Comparison of ENCODE assay signal across 4 cellular contexts in the genomic region with DNA sequence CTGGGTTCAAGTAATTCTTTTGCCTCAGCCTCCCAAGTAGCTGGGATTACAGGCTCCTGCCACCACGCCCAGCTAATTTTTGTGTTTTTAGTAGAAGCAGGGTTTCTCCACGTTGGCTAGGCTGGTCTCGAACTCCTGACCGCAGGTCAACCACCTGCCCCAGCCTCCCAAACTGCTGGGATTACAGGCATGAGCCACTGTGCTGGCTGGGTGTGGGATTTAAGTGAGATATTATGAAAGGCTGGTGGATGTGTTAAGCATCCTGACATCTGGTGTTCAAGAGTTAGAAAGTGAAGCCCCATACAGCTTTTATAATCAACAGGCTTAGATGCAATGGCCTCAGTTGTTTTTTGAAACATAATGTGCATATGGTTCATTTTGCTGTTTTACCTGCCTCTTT.
A peak's percentile ranks its signal among the peaks of the same experiment; 100 is the strongest.
DNase-seq lines count a peak whose midpoint lies in the region; ATAC-seq and TF ChIP-seq lines count a peak whose summit lies in the region.
"Not testable (repeated sequence)": the region's sequence is repeated elsewhere in the genome, so short reads cannot be mapped to it uniquely, and the experiment has no call there.

No MANE protein-coding gene starts in this region.

- H3K18ac ChIP-seq in trophoblast cell (ENCODE audit: low read length) = not testable (repeated sequence)

- H3K23ac ChIP-seq in trophoblast cell (ENCODE audit: low read length) = not testable (repeated sequence)

- H2AK5ac ChIP-seq in trophoblast cell (ENCODE audit: low read length) = not testable (repeated sequence)

- not testable (repeated sequence) for H2BK12ac ChIP-seq in trophoblast cell (ENCODE audit: low read length)

- not testable (repeated sequence) for H2AFZ ChIP-seq in HCT116 (ENCODE audit: low read depth, low read length, poor library complexity, severe bottlenecking); trophoblast cell (ENCODE audit: insufficient read depth, low read length, poor library complexity)

- H3K9me2 ChIP-seq in HCT116 (ENCODE audit: insufficient read depth) = not testable (repeated sequence)

- peaks cover 7 to 23% of the 10 kb centered on the region in 2 experiments; a peak in 3 of 4 replicates for H3K36me3 ChIP-seq in HCT116 (ENCODE audit: control insufficient read depth in 1 of 2, insufficient read depth in 2 of 2, low read length in 2 of 2)
- H3K36me3 ChIP-seq in trophoblast cell (ENCODE audit: control insufficient read depth in 1 of 2, insufficient read depth in 2 of 2, low read length in 2 of 2) = not testable (repeated sequence)

- not testable (repeated sequence) for TF ChIP-seq POLR2A in HCT116 (IDR thresholded peaks at IDR 0.05; ENCODE audit: borderline replicate concordance, extremely low read depth, insufficient read depth, insufficient read length)

- H3K4ac ChIP-seq in trophoblast cell (ENCODE audit: low read depth, low read length) = peak overlapping the region; percentile 53

- H3K27me3 ChIP-seq in HCT116 (ENCODE audit: insufficient read depth, low read length); trophoblast cell (ENCODE audit: insufficient read depth, low read length): not testable (repeated sequence)

- H3K27me3 Mint-ChIP-seq in chondrocyte (ENCODE audit: low read depth) = not testable (repeated sequence)

- not testable (repeated sequence) for H2BK5ac ChIP-seq in trophoblast cell (ENCODE audit: low read depth, low read length, poor library complexity)

- not testable (repeated sequence) for H3K79me1 ChIP-seq in trophoblast cell (ENCODE audit: low read length)

- H3K4me1 ChIP-seq in HCT116 (ENCODE audit: control insufficient read depth in 1 of 2, insufficient read depth in 2 of 2, low read length in 2 of 2) (peaks cover 14 to 32% of the 10 kb centered on the region in 2 experiments; a peak in 3 of 4 replicates), trophoblast cell (ENCODE audit: control insufficient read depth in 1 of 2, insufficient read depth in 2 of 2, low read length in 2 of 2) (peaks cover 10 to 15% of the 10 kb centered on the region in 2 experiments)

- POLR2A ChIA-PET in HCT116 (lab: Charles Lee) = not testable (repeated sequence)

- WGBS in trophoblast cell (ENCODE audit: extremely low coverage, insufficient coverage, insufficient read length) = no CpG with 5 or more reads among the region's 4 CpGs

- intact Hi-C loops in HCT116 (cut with micrococcal nuclease) = not testable (repeated sequence)

- not testable (repeated sequence) for BruUV-seq in HCT116 (replicated peaks; lab: Mats Ljungman, UMichigan)

- H4K12ac ChIP-seq in trophoblast cell (ENCODE audit: low read depth, low read length) = not testable (repeated sequence)

- H2BK120ac ChIP-seq in trophoblast cell (ENCODE audit: insufficient read depth, low read length, poor library complexity) = not testable (repeated sequence)

- H3K4me3 ChIP-seq in HCT116 (replicated peaks in 1 of 2; ENCODE audit: low read depth in 1 of 2, low read length in 2 of 2); trophoblast cell (ENCODE audit: low read depth, low read length): not testable (repeated sequence)

- H3K27ac ChIP-seq in HCT116 (ENCODE audit: low read depth, low read length); trophoblast cell (ENCODE audit: low read depth, low read length): not testable (repeated sequence)

- RAD21 ChIA-PET in HCT116 (lab: Charles Lee; ENCODE audit: low non-redundant PET in 1 of 2, low total read pairs in 2 of 2, uncharacterized antibody in 2 of 2, unreplicated experiment in 2 of 2) = not testable (repeated sequence)

- not testable (repeated sequence) for H3K9me3 ChIP-seq in HCT116 (ENCODE audit: control insufficient read depth in 1 of 2, insufficient read depth in 1 of 2, low read depth in 1 of 2, low read length in 2 of 2); trophoblast cell (ENCODE audit: insufficient read depth, low read depth, low read length)

- not testable (repeated sequence) for ATAC-seq in HCT116

- not testable (repeated sequence) for H3K4me2 ChIP-seq in HCT116 (ENCODE audit: low read length); trophoblast cell (ENCODE audit: low read length)

- H3K9me3 Mint-ChIP-seq in chondrocyte (ENCODE audit: low read depth) = not testable (repeated sequence)

- 0 out of 2 replicates have a peak, but pooled peaks have one; percentile 14 for TF ChIP-seq RAD21 in HCT116 (IDR thresholded peaks at IDR 0.05; ENCODE audit: low read depth)

- peaks cover 29% of the 10 kb centered on the region for H4K20me1 ChIP-seq in HCT116 (ENCODE audit: insufficient read depth)

- H3K4me1 Mint-ChIP-seq in chondrocyte (ENCODE audit: low read depth) = peaks cover 33% of the 10 kb centered on the region

- CTCF ChIA-PET in HCT116 (lab: Charles Lee) = interaction anchor here (1.3 to 1.4 kb wide), 2 partner anchors 10 to 276 kb away, joined by 4 to 6 read pairs; no protein-coding TSS in a partner anchor

- DNase-seq in HCT116 (ENCODE audit: low read depth, low spot score); chondrocyte (ENCODE audit: low spot score); trophoblast cell: not testable (repeated sequence)
- DNase-seq in NCI-H82 (lab: John Stamatoyannopoulos, UW) = peak; percentile 7

- not testable (repeated sequence) for H3K14ac ChIP-seq in trophoblast cell (ENCODE audit: low read length)

- H3K36me3 Mint-ChIP-seq in chondrocyte (ENCODE audit: low read depth) = not testable (repeated sequence)

- not testable (repeated sequence) for H3K4me3 Mint-ChIP-seq in chondrocyte (ENCODE audit: unreplicated experiment)

- not testable (repeated sequence) for H4K8ac ChIP-seq in trophoblast cell (ENCODE audit: low read depth, low read length)

- H4K91ac ChIP-seq in trophoblast cell (ENCODE audit: low read depth, low read length) = not testable (repeated sequence)

- TF ChIP-seq CTCF in HCT116 (IDR thresholded peaks at IDR 0.05 in 2 of 3, conservative IDR thresholded peaks at IDR 0.05 in 1 of 3; ENCODE audit: borderline replicate concordance in 1 of 3, insufficient read depth in 1 of 3, low read depth in 2 of 3, low read length in 2 of 3) = not testable (repeated sequence)
- TF ChIP-seq CTCF in chondrocyte (IDR thresholded peaks at IDR 0.05) = peak; percentile 17

- H3K9ac ChIP-seq in HCT116 (ENCODE audit: low read length); trophoblast cell (ENCODE audit: low read length): not testable (repeated sequence)

- peaks cover 97% of the 10 kb centered on the region for H3K79me2 ChIP-seq in HCT116 (ENCODE audit: insufficient read depth, low read length)
- H3K79me2 ChIP-seq in trophoblast cell (ENCODE audit: control insufficient read depth, insufficient read depth, low read length, poor library complexity) = not testable (repeated sequence)

- H3K27ac Mint-ChIP-seq in chondrocyte (ENCODE audit: unreplicated experiment) = not testable (repeated sequence)
